37 cellular contexts compared by ENCODE assay signal in genomic region chr12:77603923-77604322, GRCh38.
"Had no signal": no experiment of that assay in that cellular context is flagged by ENCODE, and none has a peak within 500 bp of the region (broad histone marks: within the 10 kb centered on the region; RNA-seq: fewer than 3 reads in every experiment).

No MANE protein-coding gene starts in this region.

- H3K9me3 Mint-ChIP-seq: activated B cell treated with CpG ODN at 0.5 μM for 24 hours; activated CD4-positive, alpha-beta T cell treated with anti-CD3 and anti-CD28 coated beads, Interleukin-2, amount 10 ng/mL, durations not matched to agents 24 days and 14 days; activated T-helper 1 cell treated with anti-CD3 and anti-CD28 coated beads, Interleukin-12 subunit alpha, Interleukin-12 subunit beta, Interleukin-2, Interleukin-4 antibody, amounts not matched to agents 30 ng/mL and 10 ng/mL and 1 ng/mL, durations not matched to agents 14 hours and 24 hours and 36 hours; T-helper 1 cell treated with Interleukin-12 subunit alpha and Interleukin-12 subunit beta and Interleukin-4 antibody, amounts not matched to agents 30 μg/mL and 1 μg/mL, for 36 hours had no signal

- H3K4me3 ChIP-seq: adrenal gland, body of pancreas, cardiac muscle cell had no signal

- H3K27me3 Mint-ChIP-seq: activated B cell treated with CpG ODN at 0.5 μM for 24 hours; activated CD4-positive, alpha-beta memory T cell treated with anti-CD3 and anti-CD28 coated beads for 36 hours; activated CD4-positive, alpha-beta T cell treated with anti-CD3 and anti-CD28 coated beads, Interleukin-2, amount 10 ng/mL, durations not matched to agents 24 days and 14 days; activated CD8-positive, alpha-beta T cell treated with anti-CD3 and anti-CD28 coated beads for 36 hours; activated naive CD8-positive, alpha-beta T cell treated with anti-CD3 and anti-CD28 coated beads for 36 hours; activated T-helper 17 cell treated with anti-CD3 and anti-CD28 coated beads, Interleukin-2, amount 50 U/mL, for 72 hours; central memory CD8-positive, alpha-beta T cell had no signal

- H3K27ac Mint-ChIP-seq: activated B cell treated with CpG ODN at 0.5 μM for 24 hours; activated CD4-positive, alpha-beta memory T cell treated with anti-CD3 and anti-CD28 coated beads for 36 hours; activated CD4-positive, alpha-beta T cell treated with anti-CD3 and anti-CD28 coated beads, Interleukin-2, amount 10 ng/mL, durations not matched to agents 24 days and 14 days; activated CD8-positive, alpha-beta T cell treated with anti-CD3 and anti-CD28 coated beads for 36 hours; activated naive CD4-positive, alpha-beta T cell treated with anti-CD3 and anti-CD28 coated beads for 36 hours; activated naive CD4-positive, alpha-beta T cell treated with anti-CD3 and anti-CD28 coated beads, Interleukin-2, amount 50 U/mL, for 72 hours; activated naive CD8-positive, alpha-beta T cell treated with anti-CD3 and anti-CD28 coated beads for 36 hours; activated T-helper 1 cell treated with anti-CD3 and anti-CD28 coated beads, Interleukin-12 subunit alpha, Interleukin-12 subunit beta, Interleukin-2, Interleukin-4 antibody, amounts not matched to agents 30 ng/mL and 10 ng/mL and 1 ng/mL, durations not matched to agents 14 hours and 24 hours and 36 hours; activated T-helper 17 cell treated with anti-CD3 and anti-CD28 coated beads, Interleukin-2, amount 50 U/mL, for 72 hours; T-helper 1 cell treated with Interleukin-12 subunit alpha and Interleukin-12 subunit beta and Interleukin-4 antibody, amounts not matched to agents 30 μg/mL and 1 μg/mL, for 36 hours; T-helper 2 cell treated with Interferon-gamma antibody and Interleukin-4, amounts not matched to agents 5 μg/mL and 100 μg/mL, for 36 hours had no signal

- H3K36me3 ChIP-seq: adrenal gland, cardiac muscle cell had no signal

- H3K4me1 ChIP-seq: adrenal gland had no signal

- H3K4me1 Mint-ChIP-seq: activated B cell treated with CpG ODN at 0.5 μM for 24 hours; activated CD4-positive, alpha-beta T cell treated with anti-CD3 and anti-CD28 coated beads, Interleukin-2, amount 10 ng/mL, durations not matched to agents 24 days and 14 days; activated naive CD8-positive, alpha-beta T cell treated with anti-CD3 and anti-CD28 coated beads for 36 hours; activated T-helper 17 cell treated with anti-CD3 and anti-CD28 coated beads, Interleukin-2, amount 50 U/mL, for 72 hours; central memory CD8-positive, alpha-beta T cell had no signal

- H3K9me3 ChIP-seq: adrenal gland, body of pancreas had no signal

- ATAC-seq: activated CD8-positive, alpha-beta T cell treated with anti-CD3 and anti-CD28 coated beads for 36 hours; activated naive CD4-positive, alpha-beta T cell treated with anti-CD3 and anti-CD28 coated beads, Interleukin-2, amount 50 U/mL, for 72 hours; activated T-cell treated with anti-CD3 and anti-CD28 coated beads, Interleukin-2, amount 50 U/mL, for 4 hours; activated T-helper 17 cell treated with anti-CD3 and anti-CD28 coated beads, Interleukin-2, amount 50 U/mL, for 72 hours; body of pancreas had no signal

- H3K4me3 Mint-ChIP-seq: activated B cell treated with CpG ODN at 0.5 μM for 24 hours; activated CD4-positive, alpha-beta memory T cell treated with anti-CD3 and anti-CD28 coated beads for 36 hours; activated CD4-positive, alpha-beta T cell treated with anti-CD3 and anti-CD28 coated beads, Interleukin-2, amount 10 ng/mL, durations not matched to agents 24 days and 14 days; activated CD8-positive, alpha-beta T cell treated with anti-CD3 and anti-CD28 coated beads for 36 hours; activated naive CD4-positive, alpha-beta T cell treated with anti-CD3 and anti-CD28 coated beads for 36 hours; activated naive CD8-positive, alpha-beta T cell treated with anti-CD3 and anti-CD28 coated beads for 36 hours; activated T-cell treated with anti-CD3 and anti-CD28 coated beads, Interleukin-2, amount 50 U/mL, for 4 hours; activated T-helper 1 cell treated with anti-CD3 and anti-CD28 coated beads, Interleukin-12 subunit alpha, Interleukin-12 subunit beta, Interleukin-2, Interleukin-4 antibody, amounts not matched to agents 30 ng/mL and 10 ng/mL and 1 ng/mL, durations not matched to agents 14 hours and 24 hours and 36 hours; activated T-helper 17 cell treated with anti-CD3 and anti-CD28 coated beads, Interleukin-2, amount 50 U/mL, for 72 hours; central memory CD8-positive, alpha-beta T cell; T-helper 1 cell treated with Interleukin-12 subunit alpha and Interleukin-12 subunit beta and Interleukin-4 antibody, amounts not matched to agents 30 μg/mL and 1 μg/mL, for 36 hours; T-helper 2 cell treated with Interferon-gamma antibody and Interleukin-4, amounts not matched to agents 5 μg/mL and 100 μg/mL, for 36 hours had no signal

- H3K27me3 ChIP-seq: adrenal gland, body of pancreas, cardiac muscle cell had no signal

- FAIRE-seq: bronchial epithelial cell, TTC549 had no signal

- DNase-seq: activated B cell treated with CpG ODN at 0.5 μM for 24 hours; activated CD4-positive, alpha-beta memory T cell treated with anti-CD3 and anti-CD28 coated beads for 36 hours; activated CD4-positive, alpha-beta T cell treated with anti-CD3 and anti-CD28 coated beads for 4 hours; activated CD4-positive, alpha-beta T cell treated with anti-CD3 and anti-CD28 coated beads, Interleukin-2, amount 10 ng/mL, durations not matched to agents 24 days and 14 days; activated CD4-positive, alpha-beta T cell treated with anti-CD3 and anti-CD28 coated beads, Interleukin-2, amount 50 U/mL, for 1 hour; activated CD4-positive, alpha-beta T cell treated with anti-CD3 and anti-CD28 coated beads, Interleukin-2, amount 50 U/mL, for 4 hours; activated CD4-positive, CD25-positive, alpha-beta regulatory T cell treated with anti-CD3 and anti-CD28 coated beads, Interleukin-2, amount 50 U/mL, for 72 hours; activated CD8-positive, alpha-beta memory T cell treated with anti-CD3 and anti-CD28 coated beads, Interleukin-2, amount 50 U/mL, for 4 hours; activated CD8-positive, alpha-beta T cell treated with anti-CD3 and anti-CD28 coated beads for 36 hours; activated effector memory CD4-positive, alpha-beta T cell treated with anti-CD3 and anti-CD28 coated beads, Interleukin-2, amount 50 U/mL, for 16 hours; activated gamma-delta T cell treated with Interleukin-2 at 50 U/mL for 16 hours; activated naive CD4-positive, alpha-beta T cell; activated naive CD4-positive, alpha-beta T cell treated with anti-CD3 and anti-CD28 coated beads for 36 hours; activated naive CD4-positive, alpha-beta T cell treated with anti-CD3 and anti-CD28 coated beads, Interleukin-2, amount 50 U/mL, for 16 hours; activated naive CD8-positive, alpha-beta T cell treated with anti-CD3 and anti-CD28 coated beads for 36 hours; activated T-cell treated with anti-CD3 and anti-CD28 coated beads for 4 hours; activated T-cell treated with anti-CD3 and anti-CD28 coated beads, Interleukin-2, amount 50 U/mL, for 1 hour; activated T-cell treated with anti-CD3 and anti-CD28 coated beads, Interleukin-2, amount 50 U/mL, for 4 hours; adrenal gland; amniotic stem cell; aorta; body of pancreas; caudate nucleus; cerebellar nuclear complex; T-helper 1 cell; T-helper 2 cell; T-helper 9 cell had no signal

- H3K36me3 Mint-ChIP-seq: activated CD4-positive, alpha-beta memory T cell treated with anti-CD3 and anti-CD28 coated beads for 36 hours; activated naive CD4-positive, alpha-beta T cell treated with anti-CD3 and anti-CD28 coated beads, Interleukin-2, amount 50 U/mL, for 72 hours; activated naive CD8-positive, alpha-beta T cell treated with anti-CD3 and anti-CD28 coated beads for 36 hours had no signal

- H3K27ac ChIP-seq: adrenal gland, body of pancreas, cardiac muscle cell, VCaP had no signal
